1 cellular context compared by ENCODE assay signal in the genomic region with DNA sequence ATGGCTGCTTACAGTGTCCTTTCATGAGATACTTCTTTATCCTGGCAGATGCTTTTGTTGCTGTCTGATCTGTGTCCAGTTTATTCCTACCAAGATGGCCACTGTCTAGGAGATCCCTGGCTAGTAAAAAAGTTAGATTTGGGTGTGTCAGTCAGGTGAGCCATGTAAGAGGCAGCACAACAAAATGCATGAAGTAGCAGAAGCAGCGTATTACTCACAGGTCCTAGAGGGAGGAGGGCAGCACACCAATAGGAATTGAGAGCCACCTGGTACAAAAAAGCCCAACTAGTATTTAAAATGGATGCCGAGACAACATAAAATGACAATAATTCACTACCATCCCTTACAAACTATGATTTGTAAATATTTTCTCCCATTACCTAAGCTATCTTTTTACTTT.
TF ChIP-seq lines count a peak whose summit lies in the region.

No MANE protein-coding gene starts in this region.

TF ChIP-seq in HEK293, 187 proteins besides CTCF, POLR2A, EP300 and RAD21:
- TF ChIP-seq EGR2 (tag by site-specific recombination; IDR thresholded peaks at IDR 0.05; ENCODE audit: low read depth): no peak
- TF ChIP-seq, protein P1, sequence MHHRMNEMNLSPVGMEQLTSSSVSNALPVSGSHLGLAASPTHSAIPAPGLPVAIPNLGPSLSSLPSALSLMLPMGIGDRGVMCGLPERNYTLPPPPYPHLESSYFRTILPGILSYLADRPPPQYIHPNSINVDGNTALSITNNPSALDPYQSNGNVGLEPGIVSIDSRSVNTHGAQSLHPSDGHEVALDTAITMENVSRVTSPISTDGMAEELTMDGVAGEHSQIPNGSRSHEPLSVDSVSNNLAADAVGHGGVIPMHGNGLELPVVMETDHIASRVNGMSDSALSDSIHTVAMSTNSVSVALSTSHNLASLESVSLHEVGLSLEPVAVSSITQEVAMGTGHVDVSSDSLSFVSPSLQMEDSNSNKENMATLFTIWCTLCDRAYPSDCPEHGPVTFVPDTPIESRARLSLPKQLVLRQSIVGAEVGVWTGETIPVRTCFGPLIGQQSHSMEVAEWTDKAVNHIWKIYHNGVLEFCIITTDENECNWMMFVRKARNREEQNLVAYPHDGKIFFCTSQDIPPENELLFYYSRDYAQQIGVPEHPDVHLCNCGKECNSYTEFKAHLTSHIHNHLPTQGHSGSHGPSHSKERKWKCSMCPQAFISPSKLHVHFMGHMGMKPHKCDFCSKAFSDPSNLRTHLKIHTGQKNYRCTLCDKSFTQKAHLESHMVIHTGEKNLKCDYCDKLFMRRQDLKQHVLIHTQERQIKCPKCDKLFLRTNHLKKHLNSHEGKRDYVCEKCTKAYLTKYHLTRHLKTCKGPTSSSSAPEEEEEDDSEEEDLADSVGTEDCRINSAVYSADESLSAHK (tag by site-specific recombination; IDR thresholded peaks at IDR 0.05): no peak
- TF ChIP-seq ZNF221 (tag by site-specific recombination; IDR thresholded peaks at IDR 0.05; ENCODE audit: borderline replicate concordance): no peak
- TF ChIP-seq ZNF266 (tag by site-specific recombination; IDR thresholded peaks at IDR 0.05; ENCODE audit: low read depth): peak; percentile 96
- TF ChIP-seq, protein P2, sequence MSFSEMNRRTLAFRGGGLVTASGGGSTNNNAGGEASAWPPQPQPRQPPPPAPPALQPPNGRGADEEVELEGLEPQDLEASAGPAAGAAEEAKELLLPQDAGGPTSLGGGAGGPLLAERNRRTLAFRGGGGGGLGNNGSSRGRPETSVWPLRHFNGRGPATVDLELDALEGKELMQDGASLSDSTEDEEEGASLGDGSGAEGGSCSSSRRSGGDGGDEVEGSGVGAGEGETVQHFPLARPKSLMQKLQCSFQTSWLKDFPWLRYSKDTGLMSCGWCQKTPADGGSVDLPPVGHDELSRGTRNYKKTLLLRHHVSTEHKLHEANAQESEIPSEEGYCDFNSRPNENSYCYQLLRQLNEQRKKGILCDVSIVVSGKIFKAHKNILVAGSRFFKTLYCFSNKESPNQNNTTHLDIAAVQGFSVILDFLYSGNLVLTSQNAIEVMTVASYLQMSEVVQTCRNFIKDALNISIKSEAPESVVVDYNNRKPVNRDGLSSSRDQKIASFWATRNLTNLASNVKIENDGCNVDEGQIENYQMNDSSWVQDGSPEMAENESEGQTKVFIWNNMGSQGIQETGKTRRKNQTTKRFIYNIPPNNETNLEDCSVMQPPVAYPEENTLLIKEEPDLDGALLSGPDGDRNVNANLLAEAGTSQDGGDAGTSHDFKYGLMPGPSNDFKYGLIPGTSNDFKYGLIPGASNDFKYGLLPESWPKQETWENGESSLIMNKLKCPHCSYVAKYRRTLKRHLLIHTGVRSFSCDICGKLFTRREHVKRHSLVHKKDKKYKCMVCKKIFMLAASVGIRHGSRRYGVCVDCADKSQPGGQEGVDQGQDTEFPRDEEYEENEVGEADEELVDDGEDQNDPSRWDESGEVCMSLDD (tag by site-specific recombination; IDR thresholded peaks at IDR 0.05): no peak
